1 cellular context compared by ENCODE assay signal in genomic region chr7:29684787-29685650, GRCh38.
TF ChIP-seq lines count a peak whose summit lies in the region.

No MANE protein-coding gene starts in this region.

TF ChIP-seq in WTC11, 78 proteins besides CTCF, POLR2A, EP300 and RAD21 (continued from another document):
- TF ChIP-seq USF2 (CRISPR knock-in tag; IDR thresholded peaks at IDR 0.05): 0 out of 2 replicates have a peak, but pooled peaks have one; percentile 4
